Comparison of ENCODE assay signal across 8 cellular contexts in the genomic region with DNA sequence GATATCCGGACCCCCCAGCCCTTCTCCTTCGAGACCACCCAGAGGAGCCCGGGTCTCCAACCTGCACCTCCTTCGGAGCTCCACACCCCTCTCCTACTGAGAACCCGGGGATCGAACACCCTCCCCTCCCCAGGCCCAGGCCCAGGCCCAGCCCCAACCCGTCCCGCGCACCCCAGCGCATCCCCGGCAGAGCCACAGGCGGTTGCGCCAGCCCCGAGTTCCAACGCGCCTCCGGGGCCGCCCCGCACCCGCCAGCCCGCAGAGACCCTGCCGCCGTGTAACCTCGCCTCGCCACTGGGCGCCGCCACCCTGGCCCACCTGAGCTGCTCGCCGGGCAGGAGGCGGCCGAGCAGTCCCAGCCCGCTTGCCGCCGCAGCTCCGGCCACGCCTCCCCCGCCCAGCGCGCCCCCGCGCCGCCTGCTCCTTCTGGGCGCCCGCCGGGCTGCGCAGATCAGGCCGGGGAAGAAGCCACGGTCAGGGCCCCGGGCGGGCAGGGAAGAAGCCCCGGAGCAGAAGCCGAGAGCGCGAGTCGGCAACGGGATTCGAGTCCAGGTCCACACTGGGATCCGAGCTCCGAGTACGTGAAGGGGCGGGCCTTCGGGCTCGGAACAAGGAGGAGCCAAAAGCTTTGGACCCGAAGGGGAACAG. TPM values are rescaled to one million over a fixed set of nuclear protein-coding genes. Genes with fewer than 3 reads are reported as not detected.
DNase-seq lines count a peak whose midpoint lies in the region; TF ChIP-seq lines count a peak whose summit lies in the region.

A gene with protein sequence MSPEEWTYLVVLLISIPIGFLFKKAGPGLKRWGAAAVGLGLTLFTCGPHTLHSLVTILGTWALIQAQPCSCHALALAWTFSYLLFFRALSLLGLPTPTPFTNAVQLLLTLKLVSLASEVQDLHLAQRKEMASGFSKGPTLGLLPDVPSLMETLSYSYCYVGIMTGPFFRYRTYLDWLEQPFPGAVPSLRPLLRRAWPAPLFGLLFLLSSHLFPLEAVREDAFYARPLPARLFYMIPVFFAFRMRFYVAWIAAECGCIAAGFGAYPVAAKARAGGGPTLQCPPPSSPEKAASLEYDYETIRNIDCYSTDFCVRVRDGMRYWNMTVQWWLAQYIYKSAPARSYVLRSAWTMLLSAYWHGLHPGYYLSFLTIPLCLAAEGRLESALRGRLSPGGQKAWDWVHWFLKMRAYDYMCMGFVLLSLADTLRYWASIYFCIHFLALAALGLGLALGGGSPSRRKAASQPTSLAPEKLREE (minus strand): TSS at position 561 of the 648 bp plus-strand sequence. CDS start 1,072 bp downstream, outside the sequence.

- peak within 1 kb of the TSS; percentile 98 for H3K56ac ChIP-seq in mesendoderm (ENCODE audit: low read length)

- peak within 1 kb of the TSS; percentile 42 for H4K8ac ChIP-seq in mesendoderm (ENCODE audit: low read depth, low read length)

- H3K4me1 Mint-ChIP-seq in HFFc6 (ENCODE audit: low read depth): peaks cover 37% of the 10 kb centered on the region

- TF ChIP-seq CTCF in HFFc6 (IDR thresholded peaks at IDR 0.05): peak; percentile 59

- H2BK15ac ChIP-seq in mesendoderm (replicated peaks; ENCODE audit: low read depth): no peak within 1 kb of the TSS

- peak within 1 kb of the TSS; percentile 86 for H3K4ac ChIP-seq in mesendoderm (ENCODE audit: low read depth, low read length)

- no peak within 1 kb of the TSS for H4K5ac ChIP-seq in mesendoderm (ENCODE audit: low read length)

- H3K4me3 ChIP-seq in mesendoderm (ENCODE audit: low read length): peak within 1 kb of the TSS; percentile 61

- peak within 1 kb of the TSS; percentile 99 for H3K27ac Mint-ChIP-seq in HFFc6

- H3K36me3 Mint-ChIP-seq in HFFc6 (ENCODE audit: low read depth): peaks cover 31% of the 10 kb centered on the region

- H3K27me3 ChIP-seq in mesendoderm (ENCODE audit: insufficient read depth, low read length, poor library complexity): no peaks in the 10 kb centered on the region

- peak within 1 kb of the TSS; percentile 100 for H3K27ac ChIP-seq in cingulate gyrus (ENCODE audit: low read depth, low read length)
- H3K27ac ChIP-seq in mesendoderm (ENCODE audit: low read depth, low read length): peak within 1 kb of the TSS; percentile 96

- H3K4me2 ChIP-seq in mesendoderm (ENCODE audit: low read length): peak within 1 kb of the TSS; percentile 90

- H3K23ac ChIP-seq in mesendoderm (ENCODE audit: low read length): peak within 1 kb of the TSS; percentile 24

- H3K9ac ChIP-seq in mesendoderm (ENCODE audit: low read length): peak within 1 kb of the TSS; percentile 92

- peaks cover 25% of the 10 kb centered on the region for H3K79me2 ChIP-seq in mesendoderm (ENCODE audit: control insufficient read depth, insufficient read depth, low read length)

- peaks cover 30% of the 10 kb centered on the region for H3K79me1 ChIP-seq in mesendoderm (ENCODE audit: low read length)

- H3K4me3 Mint-ChIP-seq in HFFc6: peak within 1 kb of the TSS; percentile 94

- H3K4me1 ChIP-seq in mesendoderm (ENCODE audit: control insufficient read depth, low read depth, low read length): peaks cover 3% of the 10 kb centered on the region

- peak in 3 of 4 experiments; percentile 62 to 72 (median 65) for DNase-seq in activated CD4-positive, CD25-positive, alpha-beta regulatory T cell (lab: John Stamatoyannopoulos, UW)
- DNase-seq in activated CD4-positive, CD25-positive, alpha-beta regulatory T cell treated with anti-CD3 and anti-CD28 coated beads, Interleukin-2, amount 50 U/mL, for 72 hours: no peak
- no peak for DNase-seq in HFFc6
- DNase-seq in NCI-H510A treated with DMSO at 0.1 percent for 48 hours (lab: John Stamatoyannopoulos, UW): peak; percentile 84
- DNase-seq in mesendoderm: no peak
- DNase-seq in ureter (ENCODE audit: low spot score): no peak
- no peak for DNase-seq in hepatic stellate cell (ENCODE audit: low spot score)

- H2AK5ac ChIP-seq in mesendoderm (ENCODE audit: low read length): no peak within 1 kb of the TSS

- H3K36me3 ChIP-seq in mesendoderm (ENCODE audit: control insufficient read depth, insufficient read depth, low read length): peaks cover 8% of the 10 kb centered on the region

- H3K27me3 Mint-ChIP-seq in HFFc6 (ENCODE audit: insufficient read depth): peaks cover 4% of the 10 kb centered on the region

- no CpG with 5 or more reads among the region's 64 CpGs for whole genome bisulfite sequencing in mesendoderm (ENCODE audit: extremely low coverage, insufficient coverage, low lambda C conversion rate)

- peak within 1 kb of the TSS; percentile 85 for H3K18ac ChIP-seq in mesendoderm (ENCODE audit: low read length)

- H3K9me3 Mint-ChIP-seq in HFFc6: no peaks in the 10 kb centered on the region

- peak within 1 kb of the TSS; percentile 92 for H2BK5ac ChIP-seq in mesendoderm (ENCODE audit: low read length)

- H2BK120ac ChIP-seq in mesendoderm (ENCODE audit: low read depth, low read length): no peak within 1 kb of the TSS

RNA-seq across cellular contexts. Expression of the gene that starts here (rescaled TPM):
- 100 to 1,000 TPM; 263 to 354 (median 313) TPM for total RNA-seq in HFFc6 (2021; fragmentation: NEBNext Ultra II Directional; extraction: Animal tissue kit (Norgen Biotek cat#: 25700))
- polyA plus RNA-seq in mesendoderm (2013, experiment 1 of 2): 95.4 TPM
- polyA plus RNA-seq in mesendoderm (2013, experiment 2 of 2): 92.1 TPM
- total RNA-seq in ureter: 175 TPM

Comparison
In these comparisons a context has a peak if more than half of its experiments do, and no peak if none do; other contexts are left out.
1. DNase-seq: peak in activated CD4-positive, CD25-positive, alpha-beta regulatory T cell (3 of 4) and NCI-H510A treated with DMSO at 0.1 percent for 48 hours (single experiment); none in activated CD4-positive, CD25-positive, alpha-beta regulatory T cell treated with anti-CD3 and anti-CD28 coated beads, Interleukin-2, amount 50 U/mL, for 72 hours (single experiment), HFFc6 (single experiment), mesendoderm (single experiment), ureter (single experiment) and hepatic stellate cell (single experiment).